1 cellular context compared by ENCODE assay signal in genomic region chr19:39400997-39401548, GRCh38.
TF ChIP-seq lines count a peak whose summit lies in the region.

No MANE protein-coding gene starts in this region.

TF ChIP-seq in HEK293, 187 proteins besides CTCF, POLR2A, EP300 and RAD21 (continued from another document):
- TF ChIP-seq ZFP37 (tag by site-specific recombination; IDR thresholded peaks at IDR 0.05) (0 out of 2 replicates have a peak, but pooled peaks have one; percentile 19), ZNF544 (tag by site-specific recombination; IDR thresholded peaks at IDR 0.05) (no peak), ZNF416 (tag by site-specific recombination; IDR thresholded peaks at IDR 0.05) (peak; percentile 62; the same call in 1 of the 2 replicates), ZNF600 (tag by site-specific recombination; IDR thresholded peaks at IDR 0.05) (peak; percentile 80; the same call in 1 of the 2 replicates), ZBTB20 (tag by site-specific recombination; IDR thresholded peaks at IDR 0.05) (0 out of 2 replicates have a peak, but pooled peaks have one; percentile 43), ZNF366 (tag by site-specific recombination; conservative IDR thresholded peaks at IDR 0.05) (no peak), ZFP69B (tag by site-specific recombination; IDR thresholded peaks at IDR 0.05) (0 out of 2 replicates have a peak, but pooled peaks have one; percentile 14), ZNF670 (tag by site-specific recombination; IDR thresholded peaks at IDR 0.05; ENCODE audit: low read depth) (no peak), ZBTB48 (tag by site-specific recombination; IDR thresholded peaks at IDR 0.05) (0 out of 2 replicates have a peak, but pooled peaks have one; percentile 33), ZXDB (tag by site-specific recombination; IDR thresholded peaks at IDR 0.05) (peak; percentile 27; the same call in 1 of the 2 replicates)
